8 cellular contexts compared by ENCODE assay signal in the genomic region with DNA sequence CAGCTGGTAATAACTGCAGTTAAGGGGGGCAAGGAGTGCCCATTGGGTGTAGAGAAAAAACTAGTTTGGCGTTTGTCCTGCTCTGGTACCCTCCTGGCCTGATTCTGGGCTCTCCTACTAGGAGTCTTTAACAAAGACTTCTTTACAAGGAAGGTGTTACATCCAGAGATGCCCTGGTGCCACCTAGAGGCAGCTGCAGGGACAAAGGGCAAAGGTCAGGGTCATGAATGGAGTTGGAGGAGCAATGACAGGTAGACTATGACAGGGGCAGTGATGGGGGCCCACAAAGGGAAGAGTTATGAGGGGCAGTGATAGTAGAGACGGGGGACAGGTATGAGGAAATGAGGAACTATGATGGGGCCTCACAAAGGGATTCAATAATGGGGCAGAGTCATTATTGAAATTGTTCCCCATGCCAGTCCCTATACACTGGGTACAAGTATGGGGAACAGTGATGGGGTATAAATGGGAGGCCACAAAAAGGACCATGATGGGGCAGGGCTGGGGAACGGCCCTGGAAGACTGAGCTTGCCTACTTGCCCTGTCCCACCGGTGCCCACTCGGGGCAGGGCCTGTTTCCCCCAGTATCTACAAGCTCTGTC. TPM values are rescaled to one million over a fixed set of nuclear protein-coding genes. Genes with fewer than 3 reads are reported as not detected.
DNase-seq lines count a peak whose midpoint lies in the region; ATAC-seq, FAIRE-seq and TF ChIP-seq lines count a peak whose summit lies in the region.

No MANE protein-coding gene starts in this region.

- ATAC-seq in CD4-positive, alpha-beta T cell (ENCODE audit: poor library complexity): peak; percentile 98
- peak; percentile 76 to 79 for ATAC-seq in activated CD4-positive, CD25-positive, alpha-beta regulatory T cell treated with anti-CD3 and anti-CD28 coated beads, Interleukin-2, amount 50 U/mL, for 24 hours
- ATAC-seq in effector memory CD8-positive, alpha-beta T cell (replicated peaks): peak; percentile 93
- ATAC-seq in pancreas (peak in 3 of 4 donors; percentile 68 to 87 (median 77)), GM18861 (IDR thresholded peaks at IDR 0.05; ENCODE audit: unreplicated experiment) (no peak), GM19328 (IDR thresholded peaks at IDR 0.05; ENCODE audit: unreplicated experiment) (no peak)

- POLR2A ChIA-PET in CD4-positive, alpha-beta T cell (lab: Charles Lee): interaction anchor here (1.0 to 2.3 kb wide), 5 partner anchors 65 to 170 kb away, joined by 3 to 10 read pairs (median 5); partner anchors contain the start of genes P4HTM, QRICH1 and WDR6

- WGBS in pancreas, 2 donors: 63 to 66% methylated on average over 5 of the region's 5 CpGs

- no peaks in the 10 kb centered on the region for H3K9me3 ChIP-seq in CD4-positive, alpha-beta T cell (ENCODE audit: control insufficient read depth, low read length)
- no peaks in the 10 kb centered on the region for H3K9me3 ChIP-seq in pancreas

- intact Hi-C loops in CD4-positive, alpha-beta T cell (cut with DNase I, micrococcal nuclease): loop anchor here (1.0 to 2.0 kb wide), 3 partner anchors 63 to 171 kb away; partner anchors contain the start of gene QRICH1 (in 1 of the 2)
- intact Hi-C loops in pancreas (cut with DNase I): no loop called here

- H3K9ac ChIP-seq in KMS-11: no peak overlapping the region

- peak; percentile 48 to 68 (median 60) for DNase-seq in CD4-positive, alpha-beta T cell
- peak; percentile 49 to 60 (median 53) for DNase-seq in effector memory CD8-positive, alpha-beta T cell
- DNase-seq in pancreas (peak in 1 of 6 donors; percentile 45), H4 (ENCODE audit: low spot score) (no peak)

- H3K36me3 Mint-ChIP-seq in CD4-positive, alpha-beta T cell (ENCODE audit: low read depth): peaks cover 12% of the 10 kb centered on the region
- peaks cover 13% of the 10 kb centered on the region for H3K36me3 Mint-ChIP-seq in effector memory CD8-positive, alpha-beta T cell (ENCODE audit: insufficient read depth)

- H3K4me2 ChIP-seq in KMS-11: no peak overlapping the region

- H3K27me3 ChIP-seq in CD4-positive, alpha-beta T cell (ENCODE audit: control insufficient read depth, insufficient read depth, low read length): no peaks in the 10 kb centered on the region
- H3K27me3 ChIP-seq in KMS-11 (ENCODE audit: insufficient read depth, low read depth) (no peaks in the 10 kb centered on the region), pancreas (no peaks in the 10 kb centered on the region)

- H3K4me3 Mint-ChIP-seq in CD4-positive, alpha-beta T cell: peak overlapping the region; percentile 9
- no peak overlapping the region for H3K4me3 Mint-ChIP-seq in effector memory CD8-positive, alpha-beta T cell

- no peaks in the 10 kb centered on the region for H3K27me3 Mint-ChIP-seq in CD4-positive, alpha-beta T cell
- no peaks in the 10 kb centered on the region for H3K27me3 Mint-ChIP-seq in effector memory CD8-positive, alpha-beta T cell

- TF ChIP-seq CTCF in CD4-positive, alpha-beta T cell (IDR thresholded peaks at IDR 0.05): peak; percentile 63
- TF ChIP-seq CTCF in KMS-11 (conservative IDR thresholded peaks at IDR 0.05; ENCODE audit: low read depth, low read length) (peak; percentile 51; the same call in 1 of the 2 replicates), pancreas (IDR thresholded peaks at IDR 0.05) (peak in 1 of 4 donors; percentile 10)

- no peaks in the 10 kb centered on the region for H3K79me2 ChIP-seq in KMS-11 (ENCODE audit: insufficient read depth, low read depth)

- CTCF ChIA-PET in CD4-positive, alpha-beta T cell (lab: Charles Lee): interaction anchor here (0.5 to 2.9 kb wide), 8 partner anchors 10 to 657 kb away, joined by 3 to 10 read pairs (median 4); partner anchors contain the start of genes IMPDH2, KLHDC8B, NCKIPSD and QRICH1

- no peaks in the 10 kb centered on the region for H4K20me1 ChIP-seq in KMS-11 (ENCODE audit: insufficient read depth)

- peaks cover 5% of the 10 kb centered on the region for H3K4me1 Mint-ChIP-seq in CD4-positive, alpha-beta T cell (ENCODE audit: low read depth)
- H3K4me1 Mint-ChIP-seq in effector memory CD8-positive, alpha-beta T cell (ENCODE audit: low read depth in 2 of 2): peaks cover 0 to 3% of the 10 kb centered on the region in 2 donors

- no peak overlapping the region for H2AFZ ChIP-seq in KMS-11 (ENCODE audit: low read depth)

- H3K27ac Mint-ChIP-seq in CD4-positive, alpha-beta T cell: peak overlapping the region; percentile 3
- peak overlapping the region in 1 of 2 donors; percentile 48 for H3K27ac Mint-ChIP-seq in effector memory CD8-positive, alpha-beta T cell

- H3K4me1 ChIP-seq in KMS-11 (ENCODE audit: low read depth, poor library complexity, severe bottlenecking) (no peaks in the 10 kb centered on the region), pancreas (no peaks in the 10 kb centered on the region)

- H3K4me3 ChIP-seq in KMS-11 (IDR thresholded peaks at IDR 0.05; ENCODE audit: insufficient read depth, low read depth, low read length) (no peak overlapping the region), pancreas (no peak overlapping the region)

- FAIRE-seq in pancreas (lab: Jason Lieb, UNC): no peak

- peak overlapping the region; percentile 16 for H3K27ac ChIP-seq in CD4-positive, alpha-beta T cell (ENCODE audit: low read depth, low read length)
- H3K27ac ChIP-seq in KMS-11 (no peak overlapping the region), pancreas (no peak overlapping the region)

- no peaks in the 10 kb centered on the region for H3K36me3 ChIP-seq in KMS-11 (ENCODE audit: insufficient read depth)
- H3K36me3 ChIP-seq in pancreas: peaks cover 0 to 2% (median 0%) of the 10 kb centered on the region in 3 donors

- no peaks in the 10 kb centered on the region for H3K9me3 Mint-ChIP-seq in CD4-positive, alpha-beta T cell
- H3K9me3 Mint-ChIP-seq in effector memory CD8-positive, alpha-beta T cell: no peaks in the 10 kb centered on the region

RNA-seq across cellular contexts. Expression of gene CCDC71, which starts 7.9 kb away (rescaled TPM):
- 10 to 100 TPM; 14.7 to 16.0 TPM for total RNA-seq in CD4-positive, alpha-beta T cell
- total RNA-seq in pancreas: 10 to 100 TPM in 1 of 6 donors, 1 to 10 TPM in 5; 5.9 to 11.0 (median 8.3) TPM
- 10 to 100 TPM in 1 of 2 donors, 1 to 10 TPM in 1; 7.6 to 10.2 TPM for polyA plus RNA-seq in pancreas
- total RNA-seq in H4 (2014; rRNA removed; shearing (Covaris generic)): 24.1 and 25.4 TPM in 2 replicates

RNA-seq across cellular contexts. Expression of gene KLHDC8B, which starts 13.2 kb away (rescaled TPM):
- 1 to 10 TPM; 1.2 to 1.6 TPM for total RNA-seq in CD4-positive, alpha-beta T cell
- 10 to 100 TPM in 3 of 6 donors, 1 to 10 TPM in 3; 5.5 to 13.7 (median 10.0) TPM for total RNA-seq in pancreas
- 10 to 100 TPM; 11.8 to 19.1 TPM for polyA plus RNA-seq in pancreas
- total RNA-seq in H4 (2014; rRNA removed; shearing (Covaris generic)): 2.0 and 2.5 TPM in 2 replicates

RNA-seq across cellular contexts. Expression of gene LAMB2, which starts 25.4 kb away (rescaled TPM):
- under 1 TPM; 0.36 to 0.60 TPM for total RNA-seq in CD4-positive, alpha-beta T cell
- 100 to 1,000 TPM in 2 of 6 donors, 10 to 100 TPM in 4; 74.4 to 215 (median 90.4) TPM for total RNA-seq in pancreas
- polyA plus RNA-seq in pancreas: 100 to 1,000 TPM; 438 to 483 TPM
- 40.7 and 43.8 TPM in 2 replicates for total RNA-seq in H4 (2014; rRNA removed; shearing (Covaris generic))

RNA-seq across cellular contexts. Expression of gene USP19, which starts 37.6 kb away (rescaled TPM):
- total RNA-seq in CD4-positive, alpha-beta T cell: 10 to 100 TPM; 84.9 to 86.2 TPM
- 10 to 100 TPM; 20.7 to 44.2 (median 27.6) TPM for total RNA-seq in pancreas
- 10 to 100 TPM; 25.3 to 25.5 TPM for polyA plus RNA-seq in pancreas
- 18.4 and 18.5 TPM in 2 replicates for total RNA-seq in H4 (2014; rRNA removed; shearing (Covaris generic))

RNA-seq across cellular contexts. Expression of gene QARS1, which starts 53.7 kb away (rescaled TPM):
- 100 to 1,000 TPM; 264 to 287 TPM for total RNA-seq in CD4-positive, alpha-beta T cell
- 100 to 1,000 TPM in 5 of 6 donors, 10 to 100 TPM in 1; 82.0 to 148 (median 131) TPM for total RNA-seq in pancreas
- 100 to 1,000 TPM; 197 to 213 TPM for polyA plus RNA-seq in pancreas
- 139 and 150 TPM in 2 replicates for total RNA-seq in H4 (2014; rRNA removed; shearing (Covaris generic))

Comparison
In these comparisons a context has a peak if more than half of its experiments do, and no peak if none do; other contexts are left out.
1. ATAC-seq: peak in CD4-positive, alpha-beta T cell (single experiment), activated CD4-positive, CD25-positive, alpha-beta regulatory T cell treated with anti-CD3 and anti-CD28 coated beads, Interleukin-2, amount 50 U/mL, for 24 hours (2 of 2), effector memory CD8-positive, alpha-beta T cell (single experiment) and pancreas (3 of 4); none in GM18861 (single experiment) and GM19328 (single experiment).
2. RNA of gene LAMB2, which starts 25.4 kb away (total RNA-seq): 74.4 to 215 TPM in pancreas and 40.7 to 43.8 TPM in H4; 0.36 to 0.60 TPM in CD4-positive, alpha-beta T cell; every median in the first group is over 10 times any median in the second.
3. intact Hi-C loops: an anchor here in CD4-positive, alpha-beta T cell (1.0 to 2.0 kb wide); none called in pancreas.